Comparison of ENCODE assay signal across 2 cellular contexts in the genomic region with DNA sequence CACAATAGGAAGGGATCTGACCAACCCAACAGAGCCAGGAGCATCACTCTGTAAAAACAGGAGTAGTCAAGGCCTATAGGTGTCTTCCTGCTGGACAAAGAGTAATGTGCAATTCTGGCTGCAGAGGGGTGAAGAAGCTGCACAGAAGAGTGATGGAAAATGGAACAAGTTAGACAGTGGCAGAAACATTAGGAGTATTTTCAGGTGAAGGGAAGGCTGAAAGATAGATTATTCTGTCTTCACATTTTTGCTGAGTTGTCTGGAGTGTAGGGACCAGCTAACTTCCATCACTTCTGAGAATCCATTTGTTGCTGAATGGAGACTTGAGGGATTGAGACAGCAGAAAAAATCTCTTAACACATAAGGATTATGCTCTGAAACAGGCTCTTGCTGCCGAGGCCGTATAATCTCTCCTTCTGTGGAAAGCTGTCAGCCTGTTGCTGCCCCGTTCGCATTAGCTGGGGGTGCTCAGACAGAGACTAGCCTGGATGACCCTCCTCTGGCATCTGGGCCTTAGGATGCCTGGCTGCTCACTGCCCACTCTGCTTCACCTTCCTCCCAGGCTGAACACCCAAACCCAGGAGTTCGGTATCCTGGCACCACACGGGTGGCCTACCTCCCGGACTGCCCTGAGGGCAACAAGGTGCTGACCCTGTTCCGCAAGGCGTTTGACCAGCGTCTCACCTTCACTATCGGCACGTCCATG.
TF ChIP-seq lines count a peak whose summit lies in the region.

No MANE protein-coding gene starts in this region.

TF ChIP-seq in GM23338, 12 proteins besides CTCF, POLR2A, EP300 and RAD21 (continues in another document):
- TF ChIP-seq EZH2phosphoT487 (IDR thresholded peaks at IDR 0.05; ENCODE audit: unreplicated experiment) (no peak), ZNF114 (CRISPR knock-in tag; IDR thresholded peaks at IDR 0.05) (no peak), EZH2 (IDR thresholded peaks at IDR 0.05; ENCODE audit: low read depth, unreplicated experiment) (no peak), NANOG (IDR thresholded peaks at IDR 0.05; ENCODE audit: borderline replicate concordance) (no peak), CREB1 (CRISPR knock-in tag; IDR thresholded peaks at IDR 0.05; ENCODE audit: low read depth) (no peak), ZNF331 (CRISPR knock-in tag; IDR thresholded peaks at IDR 0.05; ENCODE audit: low read depth) (no peak), POLR2AphosphoS5 (IDR thresholded peaks at IDR 0.05; ENCODE audit: low read depth) (no peak)
- TF ChIP-seq, protein P1, sequence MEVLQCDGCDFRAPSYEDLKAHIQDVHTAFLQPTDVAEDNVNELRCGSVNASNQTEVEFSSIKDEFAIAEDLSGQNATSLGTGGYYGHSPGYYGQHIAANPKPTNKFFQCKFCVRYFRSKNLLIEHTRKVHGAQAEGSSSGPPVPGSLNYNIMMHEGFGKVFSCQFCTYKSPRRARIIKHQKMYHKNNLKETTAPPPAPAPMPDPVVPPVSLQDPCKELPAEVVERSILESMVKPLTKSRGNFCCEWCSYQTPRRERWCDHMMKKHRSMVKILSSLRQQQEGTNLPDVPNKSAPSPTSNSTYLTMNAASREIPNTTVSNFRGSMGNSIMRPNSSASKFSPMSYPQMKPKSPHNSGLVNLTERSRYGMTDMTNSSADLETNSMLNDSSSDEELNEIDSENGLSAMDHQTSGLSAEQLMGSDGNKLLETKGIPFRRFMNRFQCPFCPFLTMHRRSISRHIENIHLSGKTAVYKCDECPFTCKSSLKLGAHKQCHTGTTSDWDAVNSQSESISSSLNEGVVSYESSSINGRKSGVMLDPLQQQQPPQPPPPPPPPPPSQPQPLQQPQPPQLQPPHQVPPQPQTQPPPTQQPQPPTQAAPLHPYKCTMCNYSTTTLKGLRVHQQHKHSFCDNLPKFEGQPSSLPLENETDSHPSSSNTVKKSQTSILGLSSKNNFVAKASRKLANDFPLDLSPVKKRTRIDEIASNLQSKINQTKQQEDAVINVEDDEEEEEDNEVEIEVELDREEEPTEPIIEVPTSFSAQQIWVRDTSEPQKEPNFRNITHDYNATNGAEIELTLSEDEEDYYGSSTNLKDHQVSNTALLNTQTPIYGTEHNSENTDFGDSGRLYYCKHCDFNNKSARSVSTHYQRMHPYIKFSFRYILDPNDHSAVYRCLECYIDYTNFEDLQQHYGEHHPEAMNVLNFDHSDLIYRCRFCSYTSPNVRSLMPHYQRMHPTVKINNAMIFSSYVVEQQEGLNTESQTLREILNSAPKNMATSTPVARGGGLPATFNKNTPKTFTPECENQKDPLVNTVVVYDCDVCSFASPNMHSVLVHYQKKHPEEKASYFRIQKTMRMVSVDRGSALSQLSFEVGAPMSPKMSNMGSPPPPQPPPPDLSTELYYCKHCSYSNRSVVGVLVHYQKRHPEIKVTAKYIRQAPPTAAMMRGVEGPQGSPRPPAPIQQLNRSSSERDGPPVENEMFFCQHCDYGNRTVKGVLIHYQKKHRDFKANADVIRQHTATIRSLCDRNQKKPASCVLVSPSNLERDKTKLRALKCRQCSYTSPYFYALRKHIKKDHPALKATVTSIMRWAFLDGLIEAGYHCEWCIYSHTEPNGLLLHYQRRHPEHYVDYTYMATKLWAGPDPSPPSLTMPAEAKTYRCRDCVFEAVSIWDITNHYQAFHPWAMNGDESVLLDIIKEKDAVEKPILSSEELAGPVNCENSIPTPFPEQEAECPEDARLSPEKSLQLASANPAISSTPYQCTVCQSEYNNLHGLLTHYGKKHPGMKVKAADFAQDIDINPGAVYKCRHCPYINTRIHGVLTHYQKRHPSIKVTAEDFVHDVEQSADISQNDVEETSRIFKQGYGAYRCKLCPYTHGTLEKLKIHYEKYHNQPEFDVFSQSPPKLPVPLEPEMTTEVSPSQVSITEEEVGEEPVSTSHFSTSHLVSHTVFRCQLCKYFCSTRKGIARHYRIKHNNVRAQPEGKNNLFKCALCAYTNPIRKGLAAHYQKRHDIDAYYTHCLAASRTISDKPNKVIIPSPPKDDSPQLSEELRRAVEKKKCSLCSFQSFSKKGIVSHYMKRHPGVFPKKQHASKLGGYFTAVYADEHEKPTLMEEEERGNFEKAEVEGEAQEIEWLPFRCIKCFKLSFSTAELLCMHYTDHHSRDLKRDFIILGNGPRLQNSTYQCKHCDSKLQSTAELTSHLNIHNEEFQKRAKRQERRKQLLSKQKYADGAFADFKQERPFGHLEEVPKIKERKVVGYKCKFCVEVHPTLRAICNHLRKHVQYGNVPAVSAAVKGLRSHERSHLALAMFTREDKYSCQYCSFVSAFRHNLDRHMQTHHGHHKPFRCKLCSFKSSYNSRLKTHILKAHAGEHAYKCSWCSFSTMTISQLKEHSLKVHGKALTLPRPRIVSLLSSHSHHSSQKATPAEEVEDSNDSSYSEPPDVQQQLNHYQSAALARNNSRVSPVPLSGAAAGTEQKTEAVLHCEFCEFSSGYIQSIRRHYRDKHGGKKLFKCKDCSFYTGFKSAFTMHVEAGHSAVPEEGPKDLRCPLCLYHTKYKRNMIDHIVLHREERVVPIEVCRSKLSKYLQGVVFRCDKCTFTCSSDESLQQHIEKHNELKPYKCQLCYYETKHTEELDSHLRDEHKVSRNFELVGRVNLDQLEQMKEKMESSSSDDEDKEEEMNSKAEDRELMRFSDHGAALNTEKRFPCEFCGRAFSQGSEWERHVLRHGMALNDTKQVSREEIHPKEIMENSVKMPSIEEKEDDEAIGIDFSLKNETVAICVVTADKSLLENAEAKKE (CRISPR knock-in tag; IDR thresholded peaks at IDR 0.05) = no peak
- TF ChIP-seq, protein P2, sequence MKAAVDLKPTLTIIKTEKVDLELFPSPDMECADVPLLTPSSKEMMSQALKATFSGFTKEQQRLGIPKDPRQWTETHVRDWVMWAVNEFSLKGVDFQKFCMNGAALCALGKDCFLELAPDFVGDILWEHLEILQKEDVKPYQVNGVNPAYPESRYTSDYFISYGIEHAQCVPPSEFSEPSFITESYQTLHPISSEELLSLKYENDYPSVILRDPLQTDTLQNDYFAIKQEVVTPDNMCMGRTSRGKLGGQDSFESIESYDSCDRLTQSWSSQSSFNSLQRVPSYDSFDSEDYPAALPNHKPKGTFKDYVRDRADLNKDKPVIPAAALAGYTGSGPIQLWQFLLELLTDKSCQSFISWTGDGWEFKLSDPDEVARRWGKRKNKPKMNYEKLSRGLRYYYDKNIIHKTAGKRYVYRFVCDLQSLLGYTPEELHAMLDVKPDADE (IDR thresholded peaks at IDR 0.05) = no peak

TF ChIP-seq in H1, 55 proteins besides CTCF, POLR2A, EP300 and RAD21:
- TF ChIP-seq, protein P3, sequence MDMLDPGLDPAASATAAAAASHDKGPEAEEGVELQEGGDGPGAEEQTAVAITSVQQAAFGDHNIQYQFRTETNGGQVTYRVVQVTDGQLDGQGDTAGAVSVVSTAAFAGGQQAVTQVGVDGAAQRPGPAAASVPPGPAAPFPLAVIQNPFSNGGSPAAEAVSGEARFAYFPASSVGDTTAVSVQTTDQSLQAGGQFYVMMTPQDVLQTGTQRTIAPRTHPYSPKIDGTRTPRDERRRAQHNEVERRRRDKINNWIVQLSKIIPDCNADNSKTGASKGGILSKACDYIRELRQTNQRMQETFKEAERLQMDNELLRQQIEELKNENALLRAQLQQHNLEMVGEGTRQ (IDR thresholded peaks at IDR 0.05; ENCODE audit: low read length) = no peak
- TF ChIP-seq PHF8 (conservative IDR thresholded peaks at IDR 0.05; ENCODE audit: low read depth, low read length) (no peak), GTF2F1 (IDR thresholded peaks at IDR 0.05; ENCODE audit: borderline replicate concordance, low read depth, low read length) (no peak), GABPA (IDR thresholded peaks at IDR 0.05; ENCODE audit: borderline replicate concordance, insufficient read depth, low read length) (no peak), SRF (IDR thresholded peaks at IDR 0.05; ENCODE audit: low read depth, low read length) (no peak), TAF7 (optimal IDR thresholded peaks at IDR 0.05; ENCODE audit: borderline replicate concordance, low read depth, low read length) (no peak), FOSL1 (IDR thresholded peaks at IDR 0.05; ENCODE audit: insufficient read depth, low read depth, low read length) (no peak), CEBPB (IDR thresholded peaks at IDR 0.05; ENCODE audit: low read depth, low read length) (no peak), HDAC2 (IDR thresholded peaks at IDR 0.05; ENCODE audit: borderline replicate concordance in 1 of 2, low read depth in 2 of 2, low read length in 2 of 2) (no peak), TCF12 (IDR thresholded peaks at IDR 0.05; ENCODE audit: low read depth, low read length) (no peak), SAP30 (IDR thresholded peaks at IDR 0.05; ENCODE audit: insufficient read depth, insufficient replicate concordance, low read length) (no peak), SP1 (IDR thresholded peaks at IDR 0.05; ENCODE audit: low read depth, low read length) (no peak), HDAC6 (IDR thresholded peaks at IDR 0.05; ENCODE audit: low read depth, low read length) (no peak), SIRT6 (IDR thresholded peaks at IDR 0.05; ENCODE audit: low read length) (no peak), BRCA1 (IDR thresholded peaks at IDR 0.05; ENCODE audit: low read depth, low read length) (no peak)
- TF ChIP-seq, protein P4, sequence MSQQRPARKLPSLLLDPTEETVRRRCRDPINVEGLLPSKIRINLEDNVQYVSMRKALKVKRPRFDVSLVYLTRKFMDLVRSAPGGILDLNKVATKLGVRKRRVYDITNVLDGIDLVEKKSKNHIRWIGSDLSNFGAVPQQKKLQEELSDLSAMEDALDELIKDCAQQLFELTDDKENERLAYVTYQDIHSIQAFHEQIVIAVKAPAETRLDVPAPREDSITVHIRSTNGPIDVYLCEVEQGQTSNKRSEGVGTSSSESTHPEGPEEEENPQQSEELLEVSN (IDR thresholded peaks at IDR 0.05) = no peak
